ENCODE assay signal across 8 cellular contexts in genomic region chr15:39919396-39919739, GRCh38. TPM values are rescaled to one million over a fixed set of nuclear protein-coding genes. Genes with fewer than 3 reads are reported as not detected.
A peak's percentile ranks its signal among the peaks of the same experiment; 100 is the strongest.
DNase-seq lines count a peak whose midpoint lies in the region; ATAC-seq, FAIRE-seq and TF ChIP-seq lines count a peak whose summit lies in the region.

No MANE protein-coding gene starts in this region.

- H2AFZ ChIP-seq in ACC112 (ENCODE audit: low read length, unreplicated experiment): no peak overlapping the region

- H3K36me3 ChIP-seq in ACC112 (ENCODE audit: insufficient read depth, low read length) (peaks cover 23% of the 10 kb centered on the region), HUES64 (ENCODE audit: insufficient read depth, low read length) (0 out of 2 replicates have a peak, but pooled peaks cover 10% of the 10 kb centered on the region), duodenal mucosa (ENCODE audit: control insufficient read depth in 1 of 2, insufficient read depth in 2 of 2, low read length in 2 of 2) (no peaks in the 10 kb centered on the region)
- H3K36me3 ChIP-seq in naive thymus-derived CD4-positive, alpha-beta T cell (ENCODE audit: control insufficient read depth in 2 of 3, insufficient read depth in 3 of 3, low read length in 3 of 3): no peaks in the 10 kb centered on the region

- no peaks in the 10 kb centered on the region for H3K27me3 ChIP-seq in ACC112 (ENCODE audit: insufficient read depth, low read length)
- peaks cover 24% of the 10 kb centered on the region for H3K27me3 ChIP-seq in HUES64 (ENCODE audit: insufficient read depth, low read length)
- peaks cover 23 to 24% of the 10 kb centered on the region in 2 donors for H3K27me3 ChIP-seq in duodenal mucosa (ENCODE audit: control insufficient read depth in 1 of 2, insufficient read depth in 2 of 2, low read length in 2 of 2)
- peaks cover 5 to 15% of the 10 kb centered on the region in 2 donors for H3K27me3 ChIP-seq in naive thymus-derived CD4-positive, alpha-beta T cell (ENCODE audit: control insufficient read depth in 2 of 2, insufficient read depth in 2 of 2, low read length in 2 of 2)

- intact Hi-C loops in naive thymus-derived CD4-positive, alpha-beta T cell (cut with micrococcal nuclease): no loop called here

- H3K27me3 Mint-ChIP-seq in naive thymus-derived CD4-positive, alpha-beta T cell: peaks cover 14 to 44% (median 24%) of the 10 kb centered on the region in 5 donors

- FAIRE-seq in GM12892 (lab: Jason Lieb, UNC): no peak

- POLR2A ChIA-PET in naive thymus-derived CD4-positive, alpha-beta T cell (lab: Charles Lee): interaction anchor here (3.5 kb wide), 1 partner anchor 15 kb away, joined by 19 read pairs; the partner anchor contains the start of gene EIF2AK4

- peaks cover 48% of the 10 kb centered on the region for H3K79me2 ChIP-seq in ACC112 (ENCODE audit: control insufficient read depth, insufficient read depth, low read length, unreplicated experiment)

- TF ChIP-seq POLR2A in GM12892 (IDR thresholded peaks at IDR 0.05; ENCODE audit: low read depth, low read length): no peak

- CTCF ChIA-PET in naive thymus-derived CD4-positive, alpha-beta T cell (lab: Charles Lee): no interaction called here

- H3K9ac ChIP-seq in HUES64 (ENCODE audit: low read depth, low read length) (peak overlapping the region; percentile 86), duodenal mucosa (ENCODE audit: low read depth in 1 of 2, low read length in 2 of 2) (peak overlapping the region in 1 of 2 donors; percentile 6)

- H3K4me3 ChIP-seq in ACC112 (ENCODE audit: low read depth, low read length) (peak overlapping the region; percentile 95), HUES64 (ENCODE audit: low read length) (peak overlapping the region; percentile 94), duodenal mucosa (ENCODE audit: low read depth in 1 of 2, low read length in 2 of 2) (peak overlapping the region; percentile 76 to 88)
- peak overlapping the region; percentile 80 for H3K4me3 ChIP-seq in naive thymus-derived CD4-positive, alpha-beta T cell (ENCODE audit: low read length)

- H3K9me3 ChIP-seq in HUES64 (ENCODE audit: insufficient read depth, low read depth, low read length) (no peaks in the 10 kb centered on the region; the same call in 1 of the 2 replicates), duodenal mucosa (ENCODE audit: control insufficient read depth in 1 of 2, low read length in 2 of 2) (no peaks in the 10 kb centered on the region)
- no peaks in the 10 kb centered on the region for H3K9me3 ChIP-seq in naive thymus-derived CD4-positive, alpha-beta T cell (ENCODE audit: control insufficient read depth in 2 of 3, low read length in 3 of 3)

- peaks cover 6 to 19% (median 12%) of the 10 kb centered on the region in 7 donors for H3K4me1 Mint-ChIP-seq in naive thymus-derived CD4-positive, alpha-beta T cell

- no peak for ATAC-seq in naive thymus-derived CD4-positive, alpha-beta T cell
- no peak for ATAC-seq in HG03108 (IDR thresholded peaks at IDR 0.05; ENCODE audit: unreplicated experiment)

- peaks cover 20% of the 10 kb centered on the region for H3K4me1 ChIP-seq in ACC112 (ENCODE audit: control insufficient read depth, insufficient read depth, low read length, unreplicated experiment)
- peaks cover 14% of the 10 kb centered on the region for H3K4me1 ChIP-seq in HUES64 (ENCODE audit: insufficient read depth, low read length)
- peaks cover 5 to 17% of the 10 kb centered on the region in 2 donors for H3K4me1 ChIP-seq in duodenal mucosa (ENCODE audit: control insufficient read depth in 1 of 2, insufficient read depth in 2 of 2, low read length in 2 of 2)
- peaks cover 0 to 5% of the 10 kb centered on the region in 2 donors for H3K4me1 ChIP-seq in naive thymus-derived CD4-positive, alpha-beta T cell (ENCODE audit: control insufficient read depth in 2 of 2, insufficient read depth in 2 of 2, low read length in 2 of 2)

- peak in 2 of 9 donors; percentile 7 to 10 for DNase-seq in naive thymus-derived CD4-positive, alpha-beta T cell
- DNase-seq in GM19240 (ENCODE audit: insufficient read length, low spot score): no peak
- no peak for DNase-seq in GM12892 (ENCODE audit: insufficient read length)
- no peak for DNase-seq in Kasumi-1 (lab: John Stamatoyannopoulos, UW)

- H3K36me3 Mint-ChIP-seq in naive thymus-derived CD4-positive, alpha-beta T cell: peaks cover 0 to 8% (median 0%) of the 10 kb centered on the region in 5 donors

- no peak overlapping the region for H3K27ac Mint-ChIP-seq in naive thymus-derived CD4-positive, alpha-beta T cell

- peak overlapping the region in 9 of 10 donors; percentile 55 to 92 (median 68) for H3K4me3 Mint-ChIP-seq in naive thymus-derived CD4-positive, alpha-beta T cell

- H3K27ac ChIP-seq in ACC112 (ENCODE audit: low read depth, low read length) (peak overlapping the region; percentile 98), HUES64 (ENCODE audit: low read depth, low read length) (peak overlapping the region; percentile 14; the same call in 1 of the 2 replicates), duodenal mucosa (ENCODE audit: low read depth, low read length) (no peak overlapping the region)
- no peak overlapping the region for H3K27ac ChIP-seq in naive thymus-derived CD4-positive, alpha-beta T cell (ENCODE audit: low read depth, low read length)

- 4% methylated on average over 14 of the region's 15 CpGs for WGBS in HUES64

- peaks cover 0 to 7% (median 0%) of the 10 kb centered on the region in 11 donors for H3K9me3 Mint-ChIP-seq in naive thymus-derived CD4-positive, alpha-beta T cell

RNA-seq across cellular contexts. Expression of gene GPR176, which starts 0.7 kb away (rescaled TPM):
- 56.6 TPM for polyA plus RNA-seq in HUES64 (2013, experiment 1 of 2)
- polyA plus RNA-seq in HUES64 (2013, experiment 2 of 2): 50.8 TPM
- total RNA-seq in naive thymus-derived CD4-positive, alpha-beta T cell: under 1 TPM in 1 of 5 experiments, not detected in 4; 0.07 TPM
- polyA plus RNA-seq in naive thymus-derived CD4-positive, alpha-beta T cell: not detected
- 0.55 TPM for polyA plus RNA-seq in GM12892 (2012; ENCODE audit: missing spikeins)

RNA-seq across cellular contexts. Expression of gene EIF2AK4, which starts 14.5 kb away (rescaled TPM):
- 60.4 TPM for polyA plus RNA-seq in HUES64 (2013, experiment 1 of 2)
- 62.4 TPM for polyA plus RNA-seq in HUES64 (2013, experiment 2 of 2)
- total RNA-seq in naive thymus-derived CD4-positive, alpha-beta T cell: 10 to 100 TPM; 14.9 to 34.7 (median 15.5) TPM
- 10 to 100 TPM; 12.7 to 21.1 TPM for polyA plus RNA-seq in naive thymus-derived CD4-positive, alpha-beta T cell
- polyA plus RNA-seq in GM12892 (2012; ENCODE audit: missing spikeins): 31.0 TPM

Comparison
In these comparisons a context has a peak if more than half of its experiments do, and no peak if none do; other contexts are left out.
1. H3K27ac ChIP-seq: peak in ACC112 (single experiment) and HUES64 (single experiment); none in duodenal mucosa (single experiment) and naive thymus-derived CD4-positive, alpha-beta T cell (single experiment).
2. Peak in every context shown above with its lines, with median percentiles within 50 percentile points of each other: H3K4me3 ChIP-seq.